Comparison of ENCODE assay signal across 27 cellular contexts in the genomic region with DNA sequence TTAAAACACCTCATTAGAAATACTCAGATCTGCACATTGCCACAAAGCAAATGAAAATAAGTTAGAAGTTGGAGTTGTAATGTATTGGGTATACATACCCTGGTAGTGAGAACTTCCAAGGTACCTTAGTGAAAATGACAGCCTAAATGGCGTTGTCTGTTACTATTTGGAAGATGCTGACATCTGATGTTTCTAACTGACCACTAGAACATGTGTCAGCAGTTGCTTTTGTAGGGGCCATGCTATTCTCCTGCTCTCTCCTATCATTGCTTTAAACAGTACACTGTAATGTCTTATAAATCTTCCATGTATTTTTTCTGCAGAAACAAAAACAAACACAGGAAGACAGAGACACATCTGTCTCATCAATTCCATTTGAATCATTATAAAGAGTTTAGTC. TPM values are rescaled to one million over a fixed set of nuclear protein-coding genes. Genes with fewer than 3 reads are reported as not detected.
"Had no signal": no experiment of that assay in that cellular context is flagged by ENCODE, and none has a peak within 500 bp of the region (broad histone marks: within the 10 kb centered on the region; RNA-seq: fewer than 3 reads in every experiment).

No MANE protein-coding gene starts in this region.

- H3K27ac ChIP-seq: body of pancreas, colonic mucosa, epithelial cell of prostate, foreskin keratinocyte, prostate gland, right atrium auricular region, skin epidermis, stomach, testis had no signal

- H3K36me3 Mint-ChIP-seq: activated CD4-positive, alpha-beta memory T cell treated with anti-CD3 and anti-CD28 coated beads for 36 hours; activated naive CD8-positive, alpha-beta T cell treated with anti-CD3 and anti-CD28 coated beads for 36 hours; type B pancreatic cell had no signal

- ATAC-seq: body of pancreas, foreskin keratinocyte, left lobe of liver had no signal

- H3K36me3 ChIP-seq: colonic mucosa, prostate gland, right atrium auricular region, stomach had no signal

- DNase-seq: activated B cell treated with CpG ODN at 0.5 μM for 24 hours; activated CD4-positive, alpha-beta memory T cell treated with anti-CD3 and anti-CD28 coated beads for 36 hours; activated CD4-positive, alpha-beta T cell treated with anti-CD3 and anti-CD28 coated beads for 4 hours; activated naive CD4-positive, alpha-beta T cell; activated naive CD8-positive, alpha-beta T cell treated with anti-CD3 and anti-CD28 coated beads for 36 hours; amniotic stem cell; body of pancreas; caudate nucleus; colonic mucosa; endodermal cell; foreskin keratinocyte; glutamatergic neuron; hippocampal formation; kidney; naive B cell; stimulated activated CD4-positive, alpha-beta T cell treated with anti-CD3 and anti-CD28 coated beads, Interleukin-15, amount 100 ng/mL, for 24 hours; stimulated activated CD4-positive, alpha-beta T cell treated with anti-CD3 and anti-CD28 coated beads, Interleukin-4, amount 100 ng/mL, for 1 hour; stomach; testis had no signal

- H3K9me3 ChIP-seq: body of pancreas, colonic mucosa, prostate gland, right atrium auricular region, stomach, testis had no signal

- H3K27me3 Mint-ChIP-seq: activated B cell treated with CpG ODN at 0.5 μM for 24 hours, naive B cell, type B pancreatic cell had no signal

- H3K4me1 Mint-ChIP-seq: activated B cell treated with CpG ODN at 0.5 μM for 24 hours; activated naive CD8-positive, alpha-beta T cell treated with anti-CD3 and anti-CD28 coated beads for 36 hours; endodermal cell; neural crest cell had no signal

- H3K9me3 Mint-ChIP-seq: activated CD4-positive, alpha-beta memory T cell treated with anti-CD3 and anti-CD28 coated beads for 36 hours; type B pancreatic cell had no signal

- H3K4me3 ChIP-seq: body of pancreas, colonic mucosa, prostate gland, right atrium auricular region, skin epidermis, stomach, testis had no signal

- H3K4me1 ChIP-seq: colonic mucosa, prostate gland, testis had no signal

- H3K27ac Mint-ChIP-seq: activated B cell treated with CpG ODN at 0.5 μM for 24 hours; activated CD4-positive, alpha-beta memory T cell treated with anti-CD3 and anti-CD28 coated beads for 36 hours; activated naive CD8-positive, alpha-beta T cell treated with anti-CD3 and anti-CD28 coated beads for 36 hours; endodermal cell; naive B cell; type B pancreatic cell had no signal

- H3K27me3 ChIP-seq: body of pancreas, colonic mucosa, foreskin keratinocyte, right atrium auricular region, stomach, testis had no signal

- H3K4me3 Mint-ChIP-seq: activated B cell treated with CpG ODN at 0.5 μM for 24 hours; activated CD4-positive, alpha-beta memory T cell treated with anti-CD3 and anti-CD28 coated beads for 36 hours; activated naive CD8-positive, alpha-beta T cell treated with anti-CD3 and anti-CD28 coated beads for 36 hours; endodermal cell; neural crest cell; type B pancreatic cell had no signal

RNA-seq across cellular contexts. Expression of a gene that starts 40.1 kb away (rescaled TPM):
- total RNA-seq: T-helper 2 cell treated with Interferon-gamma antibody and Interleukin-4, amounts not matched to agents 100 ng/mL and 5 ng/mL, for 36 hours had no signal
